10 cellular contexts compared by ENCODE assay signal in genomic region chr3:172530566-172530965, GRCh38. TPM values are rescaled to one million over a fixed set of nuclear protein-coding genes. Genes with fewer than 3 reads are reported as not detected.
A peak's percentile ranks its signal among the peaks of the same experiment; 100 is the strongest.
DNase-seq lines count a peak whose midpoint lies in the region; ATAC-seq and TF ChIP-seq lines count a peak whose summit lies in the region.
"Had no signal": no experiment of that assay in that cellular context is flagged by ENCODE, and none has a peak within 500 bp of the region (broad histone marks: within the 10 kb centered on the region; RNA-seq: fewer than 3 reads in every experiment).

No MANE protein-coding gene starts in this region.

- peak; percentile 58 for ATAC-seq in GM19351 (IDR thresholded peaks at IDR 0.05; ENCODE audit: unreplicated experiment)
- no peak for ATAC-seq in esophagus mucosa

- no peaks in the 10 kb centered on the region for H3K36me3 Mint-ChIP-seq in activated naive CD8-positive, alpha-beta T cell

- no peaks in the 10 kb centered on the region for H3K79me2 ChIP-seq in mammary epithelial cell (ENCODE audit: insufficient read depth, low read length)

- H3K36me3 ChIP-seq in KOPT-K1 (ENCODE audit: insufficient read depth, low read length) (no peaks in the 10 kb centered on the region), neutrophil (no peaks in the 10 kb centered on the region), mammary epithelial cell (ENCODE audit: insufficient read depth, low read length) (no peaks in the 10 kb centered on the region)
- H3K36me3 ChIP-seq: thoracic aorta had no signal

- H3K4me3 ChIP-seq in neutrophil (ENCODE audit: low read depth in 1 of 2, low read length in 1 of 2) (peak overlapping the region; percentile 3 to 39), mammary epithelial cell (replicated peaks in 1 of 3; ENCODE audit: insufficient read depth in 1 of 3, low read depth in 2 of 3, low read length in 3 of 3) (no peak overlapping the region)
- H3K4me3 ChIP-seq: thoracic aorta had no signal

- DNase-seq in mammary epithelial cell (no peak), NCI-H82 treated with DMSO at 0.1 percent for 48 hours (lab: John Stamatoyannopoulos, UW; ENCODE audit: unreplicated experiment) (no peak)
- DNase-seq: foreskin fibroblast had no signal

- no TSS peak for BruUV-seq in mammary epithelial cell (replicated peaks; lab: Mats Ljungman, UMichigan)

- H3K4me2 ChIP-seq in mammary epithelial cell (ENCODE audit: insufficient read depth, low read depth, low read length): no peak overlapping the region

- peak overlapping the region; percentile 58 for H3K27ac Mint-ChIP-seq in activated naive CD8-positive, alpha-beta T cell
- H3K27ac Mint-ChIP-seq: memory B cell had no signal

- no peak overlapping the region for H3K9ac ChIP-seq in mammary epithelial cell (ENCODE audit: insufficient read depth, low read length)

- 74% methylated on average over 2 of the region's 2 CpGs for WGBS in mammary epithelial cell (ENCODE audit: low coverage, missing lambda C conversion rate)

- in situ Hi-C loops in mammary epithelial cell (cut with MboI; ENCODE audit: low sequenced_read_pairs in 2 of 2): no loop called here

- no peaks in the 10 kb centered on the region for H4K20me1 ChIP-seq in mammary epithelial cell (ENCODE audit: insufficient read depth, low read length)

- no peaks in the 10 kb centered on the region for H3K27me3 ChIP-seq in neutrophil
- H3K27me3 ChIP-seq in mammary epithelial cell (ENCODE audit: insufficient read depth, low read length): no peaks in the 10 kb centered on the region

- H3K27ac ChIP-seq in KOPT-K1 (ENCODE audit: low read depth, low read length, poor library complexity, severe bottlenecking) (peak overlapping the region; percentile 68), neutrophil (peak overlapping the region; percentile 73), mammary epithelial cell (ENCODE audit: insufficient read depth, low read depth, low read length) (no peak overlapping the region)
- H3K27ac ChIP-seq: thoracic aorta had no signal

- H3K27me3 Mint-ChIP-seq in activated naive CD8-positive, alpha-beta T cell: no peaks in the 10 kb centered on the region
- H3K27me3 Mint-ChIP-seq: memory B cell had no signal

- H3K4me1 ChIP-seq in neutrophil (ENCODE audit: control insufficient read depth in 1 of 2, insufficient read depth in 1 of 2, low read depth in 1 of 2, low read length in 1 of 2): peaks cover 28 to 30% of the 10 kb centered on the region in 2 experiments
- no peaks in the 10 kb centered on the region for H3K4me1 ChIP-seq in mammary epithelial cell (ENCODE audit: insufficient read depth, low read length)

- H3K4me3 Mint-ChIP-seq in activated naive CD8-positive, alpha-beta T cell: peak overlapping the region; percentile 14
- H3K4me3 Mint-ChIP-seq: memory B cell had no signal

- H3K9me3 Mint-ChIP-seq in activated naive CD8-positive, alpha-beta T cell (ENCODE audit: low read depth): no peaks in the 10 kb centered on the region

- peaks cover 17% of the 10 kb centered on the region for H3K4me1 Mint-ChIP-seq in activated naive CD8-positive, alpha-beta T cell (ENCODE audit: low read depth)

- no peak overlapping the region for H2AFZ ChIP-seq in mammary epithelial cell (ENCODE audit: low read depth, low read length)

- CTCF ChIA-PET in mammary epithelial cell (lab: Charles Lee; ENCODE audit: low non-redundant PET): no interaction called here

- dilution Hi-C loops in mammary epithelial cell (cut with HindIII; ENCODE audit: low sequenced_read_pairs): no loop called here

- intact Hi-C loops in mammary epithelial cell (cut with micrococcal nuclease): no loop called here

- H3K9me3 ChIP-seq in KOPT-K1 (ENCODE audit: insufficient read depth, low read length, poor library complexity, severe bottlenecking) (peaks cover 11% of the 10 kb centered on the region), neutrophil (no peaks in the 10 kb centered on the region), mammary epithelial cell (replicated peaks; ENCODE audit: insufficient read depth, low read length) (no peaks in the 10 kb centered on the region)
- H3K9me3 ChIP-seq: thoracic aorta had no signal

- TF ChIP-seq CTCF in neutrophil (IDR thresholded peaks at IDR 0.05) (no peak), mammary epithelial cell (conservative IDR thresholded peaks at IDR 0.05 in 1 of 2, IDR thresholded peaks at IDR 0.05 in 1 of 2; ENCODE audit: extremely low read depth in 1 of 2, insufficient read depth in 1 of 2, low read depth in 1 of 2, low read length in 2 of 2) (no peak)

RNA-seq across cellular contexts. Expression of gene TNFSF10, which starts 7.3 kb away (rescaled TPM):
- total RNA-seq in mammary epithelial cell (1 to 10 TPM; 2.8 to 3.2 TPM), esophagus mucosa (40.2 TPM)
- polyA plus RNA-seq in mammary epithelial cell: 4.3 TPM
- not detected for polyA minus RNA-seq in mammary epithelial cell

Comparison
In these comparisons a context has a peak if more than half of its experiments do, and no peak if none do; other contexts are left out.
1. H3K4me3 ChIP-seq: peak in neutrophil (2 of 2); none in mammary epithelial cell (0 of 3).